ENCODE assay signal across 15 cellular contexts in the genomic region with DNA sequence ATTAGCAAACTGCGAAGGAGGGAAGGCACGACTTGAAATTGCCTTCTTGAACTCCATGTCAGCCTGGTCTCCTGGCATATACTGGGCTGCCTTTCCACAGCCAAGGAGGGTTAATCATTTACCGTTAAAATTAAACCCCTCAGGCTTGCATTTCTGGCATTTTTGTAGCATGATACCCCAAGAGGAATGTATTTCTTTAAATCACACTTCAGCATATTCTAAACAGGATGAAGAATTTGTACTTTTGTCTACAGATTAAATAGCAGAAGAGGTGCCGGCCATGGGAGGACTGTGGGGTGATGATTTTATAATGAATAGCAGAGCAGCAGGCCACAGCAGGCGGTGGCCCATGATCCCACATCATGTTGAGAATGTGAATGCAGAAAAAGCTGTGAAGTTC.
DNase-seq lines count a peak whose midpoint lies in the region; ATAC-seq and TF ChIP-seq lines count a peak whose summit lies in the region.
"Had no signal": no experiment of that assay in that cellular context is flagged by ENCODE, and none has a peak within 500 bp of the region (broad histone marks: within the 10 kb centered on the region; RNA-seq: fewer than 3 reads in every experiment).

No MANE protein-coding gene starts in this region.

- peaks cover 40% of the 10 kb centered on the region for H3K4me1 ChIP-seq in osteoblast (ENCODE audit: insufficient read depth, low read length)
- H3K4me1 ChIP-seq: uterus had no signal

- H3K27ac ChIP-seq in RWPE1 (no peak overlapping the region), osteoblast (ENCODE audit: low read depth, low read length) (peak overlapping the region; percentile 59), dorsolateral prefrontal cortex (peak overlapping the region in 21 of 59 donors; percentile 5 to 69 (median 35))
- H3K27ac ChIP-seq: uterus had no signal

- no peak overlapping the region for H3K4me2 ChIP-seq in osteoblast (ENCODE audit: insufficient read depth, low read length)

- H3K9me3 ChIP-seq in osteoblast (ENCODE audit: low read depth, low read length) = no peaks in the 10 kb centered on the region
- H3K9me3 ChIP-seq: uterus had no signal

- no peak for ATAC-seq in naive thymus-derived CD8-positive, alpha-beta T cell
- ATAC-seq in GM18867 (IDR thresholded peaks at IDR 0.05; ENCODE audit: unreplicated experiment) = no peak
- ATAC-seq: activated CD8-positive, alpha-beta T cell treated with anti-CD3 and anti-CD28 coated beads, Interleukin-2, amount 10 ng/mL, durations not matched to agents 7 days and 5 days; natural killer cell treated with Interleukin-12 subunit alpha and Interleukin-12 subunit beta and Interleukin-15 and Interleukin-18, amount 100 ng/mL, for 72 hours had no signal

- peaks cover 31% of the 10 kb centered on the region for H3K4me1 Mint-ChIP-seq in Calu3 (ENCODE audit: low read depth, unreplicated experiment)
- peaks cover 0 to 1% (median 0%) of the 10 kb centered on the region in 4 donors for H3K4me1 Mint-ChIP-seq in naive thymus-derived CD8-positive, alpha-beta T cell
- H3K4me1 Mint-ChIP-seq: CD4-positive, alpha-beta memory T cell had no signal

- H3K27me3 Mint-ChIP-seq in Calu3 (ENCODE audit: unreplicated experiment) = no peaks in the 10 kb centered on the region
- H3K27me3 Mint-ChIP-seq in naive thymus-derived CD8-positive, alpha-beta T cell = peaks cover 0 to 45% (median 16%) of the 10 kb centered on the region in 5 donors
- H3K27me3 Mint-ChIP-seq: activated naive CD8-positive, alpha-beta T cell had no signal

- H3K36me3 ChIP-seq in osteoblast (ENCODE audit: insufficient read depth, low read length) = no peaks in the 10 kb centered on the region
- H3K36me3 ChIP-seq: uterus had no signal

- H3K4me3 ChIP-seq in epithelial cell of proximal tubule (ENCODE audit: low read depth, low read length) (no peak overlapping the region), osteoblast (ENCODE audit: insufficient read depth, low read length) (no peak overlapping the region), dorsolateral prefrontal cortex (no peak overlapping the region)
- H3K4me3 ChIP-seq: uterus had no signal

- no peaks in the 10 kb centered on the region for H3K27me3 ChIP-seq in osteoblast (ENCODE audit: insufficient read depth, low read length)
- no peaks in the 10 kb centered on the region for H3K27me3 ChIP-seq in dorsolateral prefrontal cortex
- H3K27me3 ChIP-seq: uterus had no signal

- H3K79me2 ChIP-seq in osteoblast (ENCODE audit: insufficient read depth, low read length) = no peaks in the 10 kb centered on the region

- no peaks in the 10 kb centered on the region for H3K9me3 Mint-ChIP-seq in Calu3 (ENCODE audit: low read depth, unreplicated experiment)
- H3K9me3 Mint-ChIP-seq in naive thymus-derived CD8-positive, alpha-beta T cell = no peaks in the 10 kb centered on the region
- H3K9me3 Mint-ChIP-seq: CD4-positive, alpha-beta memory T cell; natural killer cell treated with Interleukin-12 subunit alpha and Interleukin-12 subunit beta and Interleukin-15 and Interleukin-18, amount 100 ng/mL, for 72 hours; T-helper 1 cell treated with Interleukin-12 subunit alpha and Interleukin-12 subunit beta and Interleukin-4 antibody, amounts not matched to agents 30 μg/mL and 1 μg/mL, for 36 hours had no signal

- no peak overlapping the region for H2AFZ ChIP-seq in osteoblast (ENCODE audit: low read length)

- no TSS peak for BruUV-seq in Calu3 (replicated peaks; lab: Mats Ljungman, UMichigan)

- TF ChIP-seq CTCF in Calu3 (IDR thresholded peaks at IDR 0.05; ENCODE audit: unreplicated experiment) (no peak), RWPE1 (conservative IDR thresholded peaks at IDR 0.05; ENCODE audit: low read depth) (no peak), epithelial cell of proximal tubule (conservative IDR thresholded peaks at IDR 0.05; ENCODE audit: low read depth, low read length) (no peak), osteoblast (IDR thresholded peaks at IDR 0.05; ENCODE audit: extremely low read depth, low read depth, low read length) (no peak), dorsolateral prefrontal cortex (IDR thresholded peaks at IDR 0.05 in 54 of 56, conservative IDR thresholded peaks at IDR 0.05 in 2 of 56; ENCODE audit: low read depth in 1 of 56, partially characterized antibody in 56 of 56) (no peak)

- no peak overlapping the region for H3K4me3 Mint-ChIP-seq in Calu3 (ENCODE audit: low read depth, unreplicated experiment)
- H3K4me3 Mint-ChIP-seq in naive thymus-derived CD8-positive, alpha-beta T cell = no peak overlapping the region
- H3K4me3 Mint-ChIP-seq: activated CD8-positive, alpha-beta T cell treated with anti-CD3 and anti-CD28 coated beads, Interleukin-2, amount 10 ng/mL, durations not matched to agents 7 days and 5 days; activated naive CD8-positive, alpha-beta T cell; CD4-positive, alpha-beta memory T cell; natural killer cell treated with Interleukin-12 subunit alpha and Interleukin-12 subunit beta and Interleukin-15 and Interleukin-18, amount 100 ng/mL, for 72 hours; T-helper 1 cell treated with Interleukin-12 subunit alpha and Interleukin-12 subunit beta and Interleukin-4 antibody, amounts not matched to agents 30 μg/mL and 1 μg/mL, for 36 hours had no signal

- CTCF ChIA-PET in Calu3 (lab: Charles Lee) (no interaction called here), RWPE1 (lab: Yijun Ruan, JAX) (interaction anchor here (0.6 kb wide), 2 partner anchors 75 to 342 kb away, joined by 4 to 6 read pairs; no protein-coding TSS in a partner anchor)

- no peaks in the 10 kb centered on the region for H4K20me1 ChIP-seq in osteoblast (ENCODE audit: insufficient read depth, low read length)

- DNase-seq in Calu3 (peak; percentile 40), RWPE1 (ENCODE audit: low spot score) (peak; percentile 64), epithelial cell of proximal tubule (ENCODE audit: low read depth) (peak; percentile 74), osteoblast (ENCODE audit: insufficient read length, low spot score, missing footprints) (no peak), dorsolateral prefrontal cortex (no peak)
- no peak for DNase-seq in naive thymus-derived CD8-positive, alpha-beta T cell
- no peak for DNase-seq in activated CD4-positive, alpha-beta T cell treated with anti-CD3 and anti-CD28 coated beads, Interleukin-2, amount 50 U/mL, for 48 hours
- DNase-seq: activated CD8-positive, alpha-beta T cell treated with anti-CD3 and anti-CD28 coated beads, Interleukin-2, amount 10 ng/mL, durations not matched to agents 7 days and 5 days; CD4-positive, alpha-beta memory T cell; stimulated activated CD8-positive, alpha-beta memory T cell treated with anti-CD3 and anti-CD28 coated beads, Interleukin-4, amount 100 ng/mL, for 48 hours; uterus had no signal

- POLR2A ChIA-PET in RWPE1 (lab: Yijun Ruan, JAX; ENCODE audit: low non-redundant PET) = no interaction called here
- POLR2A ChIA-PET in naive thymus-derived CD8-positive, alpha-beta T cell (lab: Charles Lee) = no interaction called here

- no peaks in the 10 kb centered on the region for H3K36me3 Mint-ChIP-seq in Calu3 (ENCODE audit: insufficient read depth, unreplicated experiment)
- H3K36me3 Mint-ChIP-seq in naive thymus-derived CD8-positive, alpha-beta T cell = no peaks in the 10 kb centered on the region
- H3K36me3 Mint-ChIP-seq: activated naive CD8-positive, alpha-beta T cell; CD4-positive, alpha-beta memory T cell; natural killer cell treated with Interleukin-12 subunit alpha and Interleukin-12 subunit beta and Interleukin-15 and Interleukin-18, amount 100 ng/mL, for 72 hours had no signal

- peak overlapping the region; percentile 1 for H3K27ac Mint-ChIP-seq in Calu3 (ENCODE audit: unreplicated experiment)
- no peak overlapping the region for H3K27ac Mint-ChIP-seq in naive thymus-derived CD8-positive, alpha-beta T cell
- H3K27ac Mint-ChIP-seq: activated CD8-positive, alpha-beta T cell treated with anti-CD3 and anti-CD28 coated beads, Interleukin-2, amount 10 ng/mL, durations not matched to agents 7 days and 5 days; activated naive CD8-positive, alpha-beta T cell; CD4-positive, alpha-beta memory T cell; natural killer cell treated with Interleukin-12 subunit alpha and Interleukin-12 subunit beta and Interleukin-15 and Interleukin-18, amount 100 ng/mL, for 72 hours; T-helper 1 cell treated with Interleukin-12 subunit alpha and Interleukin-12 subunit beta and Interleukin-4 antibody, amounts not matched to agents 30 μg/mL and 1 μg/mL, for 36 hours had no signal

- intact Hi-C loops in Calu3 (cut with micrococcal nuclease; ENCODE audit: unreplicated experiment) = no loop called here
- intact Hi-C loops in dorsolateral prefrontal cortex (cut with DNase I) = no loop called here

Comparison
In these comparisons a context has a peak if more than half of its experiments do, and no peak if none do; other contexts are left out.
1. DNase-seq: peak in Calu3 (single experiment), RWPE1 (single experiment) and epithelial cell of proximal tubule (single experiment); none in osteoblast (single experiment), naive thymus-derived CD8-positive, alpha-beta T cell (0 of 10), activated CD4-positive, alpha-beta T cell treated with anti-CD3 and anti-CD28 coated beads, Interleukin-2, amount 50 U/mL, for 48 hours (0 of 2) and dorsolateral prefrontal cortex (0 of 10).